25 cellular contexts compared by ENCODE assay signal in genomic region chr7:133126422-133126821, GRCh38.
"Had no signal": no experiment of that assay in that cellular context is flagged by ENCODE, and none has a peak within 500 bp of the region (broad histone marks: within the 10 kb centered on the region; RNA-seq: fewer than 3 reads in every experiment).

No MANE protein-coding gene starts in this region.

- DNase-seq: effector CD8-positive, alpha-beta T cell; endodermal cell; foreskin fibroblast; gastrocnemius medialis; head of caudate nucleus; kidney; left ventricle myocardium inferior; lower lobe of right lung; naive thymus-derived CD8-positive, alpha-beta T cell; nephron progenitor cell; nucleus accumbens; sigmoid colon; stimulated activated CD4-positive, alpha-beta T cell treated with anti-CD3 and anti-CD28 coated beads, Interleukin-2, amount 100 ng/mL, for 24 hours; stimulated activated CD4-positive, alpha-beta T cell treated with anti-CD3 and anti-CD28 coated beads, Interleukin-4, amount 100 ng/mL, for 24 hours; stimulated activated naive CD4-positive, alpha-beta T cell treated with Interleukin-2 at 50 U/mL for 16 hours; stomach; thyroid gland; trophoblast cell had no signal

- H3K27me3 Mint-ChIP-seq: dendritic cell treated with granulocyte-macrophage colony-stimulating factor and Interleukin-4, amounts not matched to agents 40 ng/mL and 50 ng/mL, for 4 days had no signal

- H3K4me1 Mint-ChIP-seq: endodermal cell; naive thymus-derived CD8-positive, alpha-beta T cell; nephron progenitor cell; stimulated activated effector memory CD8-positive, alpha-beta T cell treated with anti-CD3 and anti-CD28 coated beads, Interleukin-12 subunit alpha, Interleukin-12 subunit beta, amount 100 ng/mL, for 72 hours had no signal

- H3K9me3 Mint-ChIP-seq: nephron progenitor cell had no signal

- H3K4me1 ChIP-seq: gastrocnemius medialis, left ventricle myocardium inferior, lower lobe of right lung, prostate gland, right atrium auricular region, sigmoid colon, stomach, thyroid gland, vagina had no signal

- H3K36me3 ChIP-seq: gastrocnemius medialis, left ventricle myocardium inferior, lower lobe of right lung, prostate gland, right atrium auricular region, sigmoid colon, stomach, thyroid gland, vagina had no signal

- H3K36me3 Mint-ChIP-seq: naive thymus-derived CD8-positive, alpha-beta T cell; stimulated activated effector memory CD8-positive, alpha-beta T cell treated with anti-CD3 and anti-CD28 coated beads, Interleukin-12 subunit alpha, Interleukin-12 subunit beta, amount 100 ng/mL, for 72 hours had no signal

- ATAC-seq: esophagus mucosa; gastrocnemius medialis; lower lobe of right lung; naive thymus-derived CD8-positive, alpha-beta T cell; stimulated activated effector memory CD8-positive, alpha-beta T cell treated with anti-CD3 and anti-CD28 coated beads, Interleukin-12 subunit alpha, Interleukin-12 subunit beta, amount 100 ng/mL, for 72 hours had no signal

- H3K27me3 ChIP-seq: gastrocnemius medialis, right atrium auricular region, sigmoid colon, thyroid gland, vagina had no signal

- H3K27ac ChIP-seq: epithelial cell of prostate, gastrocnemius medialis, left ventricle myocardium inferior, lower lobe of right lung, prostate gland, right atrium auricular region, sigmoid colon, stomach, thyroid gland, vagina had no signal

- H3K4me3 Mint-ChIP-seq: dendritic cell treated with granulocyte-macrophage colony-stimulating factor and Interleukin-4, amounts not matched to agents 40 ng/mL and 50 ng/mL, for 4 days; endodermal cell; naive thymus-derived CD8-positive, alpha-beta T cell; nephron progenitor cell; stimulated activated effector memory CD8-positive, alpha-beta T cell treated with anti-CD3 and anti-CD28 coated beads, Interleukin-12 subunit alpha, Interleukin-12 subunit beta, amount 100 ng/mL, for 72 hours had no signal

- H3K27ac Mint-ChIP-seq: dendritic cell treated with granulocyte-macrophage colony-stimulating factor and Interleukin-4, amounts not matched to agents 40 ng/mL and 50 ng/mL, for 4 days; endodermal cell; naive thymus-derived CD8-positive, alpha-beta T cell; nephron progenitor cell; stimulated activated effector memory CD8-positive, alpha-beta T cell treated with anti-CD3 and anti-CD28 coated beads, Interleukin-12 subunit alpha, Interleukin-12 subunit beta, amount 100 ng/mL, for 72 hours had no signal

- H3K4me3 ChIP-seq: gastrocnemius medialis, left ventricle myocardium inferior, lower lobe of right lung, prostate gland, right atrium auricular region, sigmoid colon, stomach, thyroid gland, vagina had no signal

- FAIRE-seq: kidney had no signal

- H3K9me3 ChIP-seq: gastrocnemius medialis, left ventricle myocardium inferior, lower lobe of right lung, prostate gland, right atrium auricular region, sigmoid colon, stomach, thyroid gland, vagina had no signal
